1 cellular context compared by ENCODE assay signal in the genomic region with DNA sequence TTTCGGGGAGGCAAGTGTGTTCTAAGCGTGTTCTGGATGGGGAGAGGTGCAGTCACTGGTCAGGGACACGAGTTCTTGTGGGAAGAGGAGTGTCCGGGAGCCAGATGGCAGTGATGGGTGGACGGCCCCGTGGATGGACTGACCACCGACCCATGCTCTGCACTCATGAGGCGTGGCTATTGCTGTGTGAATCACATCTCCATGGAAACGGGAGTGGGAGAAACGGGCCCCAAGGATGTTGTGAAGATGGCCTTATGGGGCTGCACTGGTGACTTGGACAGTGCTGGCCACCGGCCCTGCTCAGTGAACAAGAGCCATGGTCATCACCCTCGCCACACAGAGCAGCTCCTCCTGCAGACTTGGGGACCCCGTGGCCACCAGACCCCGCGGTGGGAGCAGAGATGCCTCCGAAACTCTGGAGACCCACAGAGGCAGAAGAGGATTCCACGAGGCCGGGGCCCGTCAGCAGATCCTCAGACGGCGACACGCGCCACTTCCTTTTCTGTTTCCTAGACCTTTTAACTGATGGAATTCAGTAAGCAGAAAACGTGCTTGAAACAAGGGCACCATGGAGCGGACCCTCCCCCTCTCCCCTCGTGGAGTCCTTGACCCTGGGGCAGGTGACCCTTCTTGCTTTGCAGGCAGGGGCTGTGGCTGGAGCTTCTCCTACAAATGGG.
TF ChIP-seq lines count a peak whose summit lies in the region.

No MANE protein-coding gene starts in this region.

TF ChIP-seq in WTC11, 78 proteins besides CTCF, POLR2A, EP300 and RAD21 (continued from another document):
- TF ChIP-seq FOXP1 (CRISPR knock-in tag; IDR thresholded peaks at IDR 0.05; ENCODE audit: borderline replicate concordance) (no peak), GTF2I (CRISPR knock-in tag; conservative IDR thresholded peaks at IDR 0.05) (no peak), ZNF219 (CRISPR knock-in tag; IDR thresholded peaks at IDR 0.05; ENCODE audit: borderline replicate concordance) (no peak), TP53 (CRISPR knock-in tag; IDR thresholded peaks at IDR 0.05) (no peak), SOX15 (CRISPR knock-in tag; IDR thresholded peaks at IDR 0.05) (no peak), CREM (CRISPR knock-in tag; IDR thresholded peaks at IDR 0.05) (no peak), ZBTB21 (CRISPR knock-in tag; IDR thresholded peaks at IDR 0.05; ENCODE audit: borderline replicate concordance) (no peak)
- TF ChIP-seq, protein P1, sequence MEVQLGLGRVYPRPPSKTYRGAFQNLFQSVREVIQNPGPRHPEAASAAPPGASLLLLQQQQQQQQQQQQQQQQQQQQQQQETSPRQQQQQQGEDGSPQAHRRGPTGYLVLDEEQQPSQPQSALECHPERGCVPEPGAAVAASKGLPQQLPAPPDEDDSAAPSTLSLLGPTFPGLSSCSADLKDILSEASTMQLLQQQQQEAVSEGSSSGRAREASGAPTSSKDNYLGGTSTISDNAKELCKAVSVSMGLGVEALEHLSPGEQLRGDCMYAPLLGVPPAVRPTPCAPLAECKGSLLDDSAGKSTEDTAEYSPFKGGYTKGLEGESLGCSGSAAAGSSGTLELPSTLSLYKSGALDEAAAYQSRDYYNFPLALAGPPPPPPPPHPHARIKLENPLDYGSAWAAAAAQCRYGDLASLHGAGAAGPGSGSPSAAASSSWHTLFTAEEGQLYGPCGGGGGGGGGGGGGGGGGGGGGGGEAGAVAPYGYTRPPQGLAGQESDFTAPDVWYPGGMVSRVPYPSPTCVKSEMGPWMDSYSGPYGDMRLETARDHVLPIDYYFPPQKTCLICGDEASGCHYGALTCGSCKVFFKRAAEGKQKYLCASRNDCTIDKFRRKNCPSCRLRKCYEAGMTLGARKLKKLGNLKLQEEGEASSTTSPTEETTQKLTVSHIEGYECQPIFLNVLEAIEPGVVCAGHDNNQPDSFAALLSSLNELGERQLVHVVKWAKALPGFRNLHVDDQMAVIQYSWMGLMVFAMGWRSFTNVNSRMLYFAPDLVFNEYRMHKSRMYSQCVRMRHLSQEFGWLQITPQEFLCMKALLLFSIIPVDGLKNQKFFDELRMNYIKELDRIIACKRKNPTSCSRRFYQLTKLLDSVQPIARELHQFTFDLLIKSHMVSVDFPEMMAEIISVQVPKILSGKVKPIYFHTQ (CRISPR knock-in tag; IDR thresholded peaks at IDR 0.05) = no peak
- TF ChIP-seq, protein P2, sequence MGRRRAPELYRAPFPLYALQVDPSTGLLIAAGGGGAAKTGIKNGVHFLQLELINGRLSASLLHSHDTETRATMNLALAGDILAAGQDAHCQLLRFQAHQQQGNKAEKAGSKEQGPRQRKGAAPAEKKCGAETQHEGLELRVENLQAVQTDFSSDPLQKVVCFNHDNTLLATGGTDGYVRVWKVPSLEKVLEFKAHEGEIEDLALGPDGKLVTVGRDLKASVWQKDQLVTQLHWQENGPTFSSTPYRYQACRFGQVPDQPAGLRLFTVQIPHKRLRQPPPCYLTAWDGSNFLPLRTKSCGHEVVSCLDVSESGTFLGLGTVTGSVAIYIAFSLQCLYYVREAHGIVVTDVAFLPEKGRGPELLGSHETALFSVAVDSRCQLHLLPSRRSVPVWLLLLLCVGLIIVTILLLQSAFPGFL (CRISPR knock-in tag; IDR thresholded peaks at IDR 0.05; ENCODE audit: borderline replicate concordance) = no peak
